18 cellular contexts compared by ENCODE assay signal in genomic region chr9:122978586-122978985, GRCh38. TPM values are rescaled to one million over a fixed set of nuclear protein-coding genes. Genes with fewer than 3 reads are reported as not detected.
A peak's percentile ranks its signal among the peaks of the same experiment; 100 is the strongest.
DNase-seq lines count a peak whose midpoint lies in the region; ATAC-seq and TF ChIP-seq lines count a peak whose summit lies in the region.
"Had no signal": no experiment of that assay in that cellular context is flagged by ENCODE, and none has a peak within 500 bp of the region (broad histone marks: within the 10 kb centered on the region; RNA-seq: fewer than 3 reads in every experiment).

No MANE protein-coding gene starts in this region.

- ATAC-seq in SK-N-SH treated with all-trans-retinoic acid at 6 μM for 48 hours, result peak; percentile 61
- ATAC-seq in HG03439 (IDR thresholded peaks at IDR 0.05; ENCODE audit: unreplicated experiment), result no peak

- no peak overlapping the region for H3K9ac ChIP-seq in SK-N-SH
- no peak overlapping the region for H3K9ac ChIP-seq in adipocyte (ENCODE audit: low read length)

- 46% methylated on average over 3 of the region's 3 CpGs for WGBS in SK-N-SH (ENCODE audit: low lambda C conversion rate)

- CTCF ChIA-PET in SK-N-SH (lab: Yijun Ruan, JAX), result no interaction called here

- no peak overlapping the region for H3K27ac ChIP-seq in SK-N-SH (ENCODE audit: low read depth in 2 of 2, low read length in 1 of 2)
- H3K27ac ChIP-seq: RWPE1 had no signal

- H3K27me3 ChIP-seq in SK-N-SH (ENCODE audit: insufficient read depth) (no peaks in the 10 kb centered on the region), adipocyte (replicated peaks; ENCODE audit: control insufficient read depth, insufficient read depth, low read length) (no peaks in the 10 kb centered on the region)
- H3K27me3 ChIP-seq: BE2C had no signal

- peaks cover 15% of the 10 kb centered on the region in 2 experiments for H3K36me3 ChIP-seq in SK-N-SH (replicated peaks in 1 of 2; ENCODE audit: control insufficient read depth in 1 of 2, insufficient read depth in 2 of 2, low read length in 1 of 2)
- peaks cover 4% of the 10 kb centered on the region for H3K36me3 ChIP-seq in adipocyte (ENCODE audit: control insufficient read depth, insufficient read depth, low read length, severe bottlenecking)
- H3K36me3 ChIP-seq: HAP-1 had no signal

- no peak for TF ChIP-seq RAD21 in SK-N-SH (IDR thresholded peaks at IDR 0.05; ENCODE audit: low read length)

- no peak for DNase-seq in SK-N-SH
- peak; percentile 22 for DNase-seq in LHCN-M2 (ENCODE audit: low read depth)
- DNase-seq in adipocyte (ENCODE audit: low read depth), result peak; percentile 29
- no peak for DNase-seq in mesenteric fat pad (ENCODE audit: low spot score)
- DNase-seq in NCI-H187 treated with DMSO at 0.1 percent for 48 hours (lab: John Stamatoyannopoulos, UW), result no peak
- DNase-seq: BE2C, DMS79, KG1, NCI-H1417, NCI-H2029, NCI-H446 treated with DMSO at 0.1 percent for 48 hours, NCI-H526 treated with DMSO at 0.1 percent for 48 hours, SIG-M5 had no signal

- H3K4me1 ChIP-seq in SK-N-SH (ENCODE audit: control insufficient read depth in 1 of 2, insufficient read depth in 2 of 2, low read depth in 1 of 2, low read length in 1 of 2), result no peaks in the 10 kb centered on the region
- H3K4me1 ChIP-seq in adipocyte (ENCODE audit: control insufficient read depth, insufficient read depth, low read length), result no peaks in the 10 kb centered on the region
- H3K4me1 ChIP-seq: BE2C, HAP-1 had no signal

- H3F3A ChIP-seq in SK-N-SH (replicated peaks; ENCODE audit: insufficient read depth), result peaks cover 11% of the 10 kb centered on the region

- POLR2A ChIA-PET in SK-N-SH (lab: Yijun Ruan, JAX), result no interaction called here

- H3K4me2 ChIP-seq in SK-N-SH, result no peak overlapping the region

- H3K4me3 ChIP-seq in SK-N-SH (ENCODE audit: low read depth in 2 of 2, low read length in 1 of 2) (no peak overlapping the region), adipocyte (ENCODE audit: low read length) (no peak overlapping the region)
- H3K4me3 ChIP-seq: HAP-1 had no signal

- peaks cover 28% of the 10 kb centered on the region; the same call in 1 of the 2 replicates for H3K79me2 ChIP-seq in SK-N-SH (ENCODE audit: insufficient read depth)

- TF ChIP-seq CTCF in SK-N-SH (IDR thresholded peaks at IDR 0.05), result no peak

- peaks cover 5% of the 10 kb centered on the region; the same call in 1 of the 2 replicates for H4K20me1 ChIP-seq in SK-N-SH (ENCODE audit: insufficient read depth)

- TF ChIP-seq EP300 in SK-N-SH (IDR thresholded peaks at IDR 0.05; ENCODE audit: borderline replicate concordance in 1 of 2, low read depth in 1 of 2, low read length in 1 of 2), result no peak

- H3K9me3 ChIP-seq in SK-N-SH, result no peaks in the 10 kb centered on the region
- H3K9me3 ChIP-seq in adipocyte (ENCODE audit: control insufficient read depth, low read length), result no peaks in the 10 kb centered on the region
- H3K9me3 ChIP-seq: BE2C, HAP-1 had no signal

- no peaks in the 10 kb centered on the region for H3K9me2 ChIP-seq in SK-N-SH

- H2AFZ ChIP-seq in SK-N-SH (ENCODE audit: low read depth), result no peak overlapping the region

TF ChIP-seq in SK-N-SH treated with all-trans-retinoic acid at 6 μM for 48 hours, 23 proteins besides CTCF, POLR2A, EP300 and RAD21 (continues in another document):
- TF ChIP-seq OSR1 (CRISPR knock-in tag; IDR thresholded peaks at IDR 0.05), result no peak
- TF ChIP-seq CSDC2 (CRISPR knock-in tag; IDR thresholded peaks at IDR 0.05), result no peak
- no peak for TF ChIP-seq POU6F1 (CRISPR knock-in tag; IDR thresholded peaks at IDR 0.05; ENCODE audit: borderline replicate concordance, low read depth)
- no peak for TF ChIP-seq ARNTL (CRISPR knock-in tag; IDR thresholded peaks at IDR 0.05; ENCODE audit: borderline replicate concordance, low read depth)
- no peak for TF ChIP-seq ZNF565 (CRISPR knock-in tag; conservative IDR thresholded peaks at IDR 0.05; ENCODE audit: low read depth)
- no peak for TF ChIP-seq SNAI2 (CRISPR knock-in tag; IDR thresholded peaks at IDR 0.05)
- TF ChIP-seq GLIS3 (CRISPR knock-in tag; IDR thresholded peaks at IDR 0.05), result no peak
- TF ChIP-seq ZFP30 (CRISPR knock-in tag; IDR thresholded peaks at IDR 0.05), result no peak
- no peak for TF ChIP-seq ZC3H10 (CRISPR knock-in tag; IDR thresholded peaks at IDR 0.05)
- no peak for TF ChIP-seq TCF4 (CRISPR knock-in tag; IDR thresholded peaks at IDR 0.05; ENCODE audit: borderline replicate concordance)

TF ChIP-seq in SK-N-SH, 30 proteins besides CTCF, POLR2A, EP300 and RAD21:
- TF ChIP-seq TAF1 (IDR thresholded peaks at IDR 0.05; ENCODE audit: borderline replicate concordance, low read depth, low read length) (no peak), JUND (IDR thresholded peaks at IDR 0.05) (no peak), FOXJ3 (CRISPR knock-in tag; IDR thresholded peaks at IDR 0.05) (no peak), FOXM1 (IDR thresholded peaks at IDR 0.05; ENCODE audit: low read depth) (no peak), TEAD4 (IDR thresholded peaks at IDR 0.05; ENCODE audit: borderline replicate concordance, insufficient read depth) (no peak), TCF12 (IDR thresholded peaks at IDR 0.05) (no peak), POLR2AphosphoS5 (IDR thresholded peaks at IDR 0.05; ENCODE audit: low read depth, low read length) (no peak), GATA2 (CRISPR knock-in tag; IDR thresholded peaks at IDR 0.05) (no peak), RCOR1 (IDR thresholded peaks at IDR 0.05; ENCODE audit: low read length) (no peak), RFX5 (IDR thresholded peaks at IDR 0.05; ENCODE audit: low read length) (no peak), NFIC (IDR thresholded peaks at IDR 0.05; ENCODE audit: borderline replicate concordance) (no peak), USF2 (IDR thresholded peaks at IDR 0.05; ENCODE audit: borderline replicate concordance, low read depth, low read length) (no peak), GABPA (IDR thresholded peaks at IDR 0.05; ENCODE audit: low read depth) (no peak), RXRA (IDR thresholded peaks at IDR 0.05; ENCODE audit: borderline replicate concordance, low read depth) (no peak), MXI1 (IDR thresholded peaks at IDR 0.05; ENCODE audit: low read depth, low read length) (no peak), EZH2phosphoT487 (IDR thresholded peaks at IDR 0.05; ENCODE audit: borderline replicate concordance, low read depth) (no peak), PBX3 (IDR thresholded peaks at IDR 0.05) (no peak), SMC3 (IDR thresholded peaks at IDR 0.05; ENCODE audit: low read depth, low read length) (no peak), SIN3A (IDR thresholded peaks at IDR 0.05; ENCODE audit: borderline replicate concordance, low read depth, low read length) (no peak), CHD2 (IDR thresholded peaks at IDR 0.05; ENCODE audit: low read length, partially characterized antibody) (no peak)

RNA-seq across cellular contexts. Expression of gene RABGAP1, which starts 37.8 kb away (rescaled TPM):
- polyA plus RNA-seq in SK-N-SH (2012; rRNA removed), result 20.2 and 29.2 TPM in 2 replicates
- polyA plus RNA-seq in SK-N-SH (2012; cell fraction: cytosol; rRNA removed), result 23.7 and 26.5 TPM in 2 replicates
- 23.6 and 39.9 TPM in 2 replicates for polyA plus RNA-seq in SK-N-SH (2012; cell fraction: nucleus; rRNA removed)
- total RNA-seq in LHCN-M2 (2014; rRNA removed) (22.2 and 28.8 TPM in 2 replicates), mesenteric fat pad (39.4 TPM)
- 15.1 TPM for polyA plus RNA-seq in LHCN-M2 (2012)

RNA-seq across cellular contexts. Expression of gene ZBTB26, which starts 47.3 kb away (rescaled TPM):
- polyA plus RNA-seq in SK-N-SH (2012; rRNA removed), result 3.9 and 6.0 TPM in 2 replicates
- 5.6 and 6.1 TPM in 2 replicates for polyA plus RNA-seq in SK-N-SH (2012; cell fraction: cytosol; rRNA removed)
- 8.1 and 14.7 TPM in 2 replicates for polyA plus RNA-seq in SK-N-SH (2012; cell fraction: nucleus; rRNA removed)
- total RNA-seq in LHCN-M2 (2014; rRNA removed), result 2.1 and 4.2 TPM in 2 replicates
- polyA plus RNA-seq in LHCN-M2 (2012), result 1.2 TPM
- 2.9 TPM for total RNA-seq in mesenteric fat pad

RNA-seq across cellular contexts. Expression of gene GPR21, which starts 54.9 kb away (rescaled TPM):
- polyA plus RNA-seq in SK-N-SH (2012; rRNA removed), result not detected in 2 replicates
- polyA plus RNA-seq in SK-N-SH (2012; cell fraction: cytosol; rRNA removed), result not detected in 2 replicates
- 0.08 and 0.27 TPM in 2 replicates for polyA plus RNA-seq in SK-N-SH (2012; cell fraction: nucleus; rRNA removed)
- total RNA-seq in LHCN-M2 (2014; rRNA removed) (0.11 TPM in 1 of 2 replicates, not detected in the other), mesenteric fat pad (2.0 TPM)
- polyA plus RNA-seq in LHCN-M2 (2012), result 0.09 TPM
- total RNA-seq: A673 had no signal

Comparison
In these comparisons a context has a peak if more than half of its experiments do, and no peak if none do; other contexts are left out.
1. DNase-seq: peak in LHCN-M2 (single experiment) and adipocyte (single experiment); none in SK-N-SH (single experiment), mesenteric fat pad (single experiment) and NCI-H187 treated with DMSO at 0.1 percent for 48 hours (single experiment).